In genomic region chr22:38455063-38455529, GRCh38 we compare ENCODE assay signal across 8 cellular contexts. TPM values are rescaled to one million over a fixed set of nuclear protein-coding genes. Genes with fewer than 3 reads are reported as not detected.
DNase-seq lines count a peak whose midpoint lies in the region; ATAC-seq, FAIRE-seq and TF ChIP-seq lines count a peak whose summit lies in the region.

Gene KCNJ4, minus strand, starts transcription at chr22:38455199. Its CDS starts 27,067 bp downstream, at chr22:38428132.

- peaks cover 5 to 10% of the 10 kb centered on the region in 2 experiments for H4K20me1 ChIP-seq in H1 (replicated peaks in 1 of 2; ENCODE audit: control insufficient read depth in 1 of 2, insufficient read depth in 2 of 2, low read length in 2 of 2)

- H3K23me2 ChIP-seq in H1 (ENCODE audit: low read depth, low read length), result peaks cover 17% of the 10 kb centered on the region; the same call in 1 of the 2 replicates

- no peak for TF ChIP-seq EP300 in H1 (IDR thresholded peaks at IDR 0.05; ENCODE audit: borderline replicate concordance in 1 of 2, low read depth in 2 of 2, low read length in 2 of 2)

- H3K4me3 Mint-ChIP-seq in natural killer cell treated with Interleukin-12 subunit alpha and Interleukin-12 subunit beta and Interleukin-15 and Interleukin-18, amount 100 ng/mL, for 72 hours, result peak within 1 kb of the TSS; percentile 23

- peak within 1 kb of the TSS; percentile 65 to 76 for H3K4me2 ChIP-seq in H1 (ENCODE audit: insufficient read depth in 1 of 2, low read depth in 2 of 2, low read length in 2 of 2)

- no peaks in the 10 kb centered on the region for H3K79me2 ChIP-seq in H1 (ENCODE audit: control insufficient read depth in 1 of 2, insufficient read depth in 2 of 2, low read length in 2 of 2)

- H3K27me3 ChIP-seq in AG04450 (ENCODE audit: control insufficient read depth, insufficient read depth, low read length) (peaks cover 73% of the 10 kb centered on the region), H1 (replicated peaks in 1 of 4; ENCODE audit: control insufficient read depth in 3 of 4, extremely low read depth in 1 of 4, insufficient read depth in 3 of 4, low read length in 3 of 4) (peaks cover 15 to 42% (median 40%) of the 10 kb centered on the region in 4 experiments)

- no peak within 1 kb of the TSS for H3K4ac ChIP-seq in H1 (replicated peaks; ENCODE audit: insufficient read length, low read depth, low read length)

- H3K79me1 ChIP-seq in H1 (ENCODE audit: low read depth, low read length), result no peaks in the 10 kb centered on the region

- no peak within 1 kb of the TSS for H2BK5ac ChIP-seq in H1 (ENCODE audit: low read depth, low read length)

- H3K4me3 ChIP-seq in AG04450 (ENCODE audit: low read depth, low read length), result peak within 1 kb of the TSS; percentile 37
- H3K4me3 ChIP-seq in H1 (ENCODE audit: extremely low read depth in 1 of 4, insufficient read depth in 2 of 4, low read depth in 3 of 4, low read length in 4 of 4), result peak within 1 kb of the TSS; percentile 40 to 89 (median 44)

- FAIRE-seq in H1 (lab: Jason Lieb, UNC), result no peak

- TF ChIP-seq POLR2A in H1 (IDR thresholded peaks at IDR 0.05; ENCODE audit: control extremely low read depth in 1 of 2, low read depth in 2 of 2, low read length in 2 of 2), result no peak

- H2BK15ac ChIP-seq in H1 (ENCODE audit: low read length), result no peak within 1 kb of the TSS; the same call in 1 of the 2 replicates

- H3K4me1 Mint-ChIP-seq in natural killer cell treated with Interleukin-12 subunit alpha and Interleukin-12 subunit beta and Interleukin-15 and Interleukin-18, amount 100 ng/mL, for 72 hours (ENCODE audit: low read depth in 2 of 2), result peaks cover 0 to 12% of the 10 kb centered on the region in 2 donors

- H3K27ac Mint-ChIP-seq in natural killer cell treated with Interleukin-12 subunit alpha and Interleukin-12 subunit beta and Interleukin-15 and Interleukin-18, amount 100 ng/mL, for 72 hours, result no peak within 1 kb of the TSS

- CTCF ChIA-PET in AG04450 (lab: Charles Lee) (no interaction called here), H1 (lab: Charles Lee; ENCODE audit: partially characterized antibody) (interaction anchor here (0.9 to 2.5 kb wide), 4 partner anchors 13 to 117 kb away, joined by 3 to 9 read pairs (median 5); no protein-coding TSS in a partner anchor)

- no peak within 1 kb of the TSS for H3K23ac ChIP-seq in H1 (ENCODE audit: insufficient read length)

- no peak for TF ChIP-seq CTCF in AG04450 (IDR thresholded peaks at IDR 0.05; ENCODE audit: low read depth, low read length)
- no peak for TF ChIP-seq CTCF in H1 (IDR thresholded peaks at IDR 0.05; ENCODE audit: control extremely low read depth in 1 of 3, insufficient read depth in 1 of 3, low read depth in 1 of 3, low read length in 3 of 3)

- POLR2A ChIA-PET in AG04450 (lab: Yijun Ruan, JAX), result no interaction called here
- POLR2A ChIA-PET in H1 (lab: Charles Lee; ENCODE audit: partially characterized antibody), result interaction anchor here (1.0 to 40.8 kb wide), 3 partner anchors 16 to 108 kb away, joined by 3 to 1102 read pairs (median 3); no protein-coding TSS in a partner anchor

- peaks cover 43 to 54% of the 10 kb centered on the region in 2 donors for H3K27me3 Mint-ChIP-seq in natural killer cell treated with Interleukin-12 subunit alpha and Interleukin-12 subunit beta and Interleukin-15 and Interleukin-18, amount 100 ng/mL, for 72 hours

- H3K9ac ChIP-seq in H1 (replicated peaks in 1 of 4; ENCODE audit: extremely low read depth in 1 of 4, low read depth in 3 of 4, low read length in 3 of 4), result no peak within 1 kb of the TSS

- no peak within 1 kb of the TSS; the same call in 1 of the 2 replicates for H2AFZ ChIP-seq in H1 (ENCODE audit: low read length)

- H2BK12ac ChIP-seq in H1 (ENCODE audit: low read depth, low read length), result peak within 1 kb of the TSS; percentile 68; the same call in 1 of the 2 replicates

- no peaks in the 10 kb centered on the region; a peak in 1 of 8 replicates for H3K36me3 ChIP-seq in H1 (ENCODE audit: control insufficient read depth in 2 of 4, insufficient read depth in 4 of 4, low read length in 3 of 4)

- no peaks in the 10 kb centered on the region for H3K36me3 Mint-ChIP-seq in natural killer cell treated with Interleukin-12 subunit alpha and Interleukin-12 subunit beta and Interleukin-15 and Interleukin-18, amount 100 ng/mL, for 72 hours

- no peak within 1 kb of the TSS for H4K5ac ChIP-seq in H1 (ENCODE audit: insufficient read length, low read depth, low read length)

- H3K9me3 ChIP-seq in AG04450 (ENCODE audit: control insufficient read depth, insufficient read depth, low read length) (no peaks in the 10 kb centered on the region; the same call in 1 of the 2 replicates), H1 (ENCODE audit: insufficient read depth in 2 of 2, low read depth in 1 of 2, low read length in 1 of 2) (no peaks in the 10 kb centered on the region)

- no peak for TF ChIP-seq RAD21 in H1 (IDR thresholded peaks at IDR 0.05 in 1 of 2, conservative IDR thresholded peaks at IDR 0.05 in 1 of 2; ENCODE audit: low read depth in 2 of 2, low read length in 2 of 2)

- peaks cover 0 to 18% (median 9%) of the 10 kb centered on the region in 4 experiments; a peak in 6 of 7 replicates for H3K4me1 ChIP-seq in H1 (replicated peaks in 1 of 4; ENCODE audit: control insufficient read depth in 3 of 4, insufficient read depth in 4 of 4, low read length in 3 of 4)

- no peak within 1 kb of the TSS for H4K91ac ChIP-seq in H1 (replicated peaks; ENCODE audit: insufficient read length, low read length)

- H3K27ac ChIP-seq in AG04450 (ENCODE audit: low read depth, low read length) (no peak within 1 kb of the TSS), H1 (ENCODE audit: low read depth, low read length) (no peak within 1 kb of the TSS)

- peak within 1 kb of the TSS; percentile 48 for H3K18ac ChIP-seq in H1 (ENCODE audit: extremely low read depth, low read length)

- H2BK20ac ChIP-seq in H1 (ENCODE audit: low read length), result no peak within 1 kb of the TSS

- no peak for ATAC-seq in natural killer cell treated with Interleukin-12 subunit alpha and Interleukin-12 subunit beta and Interleukin-15 and Interleukin-18, amount 100 ng/mL, for 72 hours
- no peak for ATAC-seq in GM21576 (IDR thresholded peaks at IDR 0.05; ENCODE audit: unreplicated experiment)

- DNase-seq in AG04450 (ENCODE audit: low read depth, low spot score) (no peak), NCI-H69 (lab: John Stamatoyannopoulos, UW) (peak; percentile 48), H1 (ENCODE audit: low read depth in 1 of 2, low spot score in 2 of 2) (no peak), epidermal melanocyte (ENCODE audit: insufficient read length, low spot score) (no peak)
- DNase-seq in natural killer cell treated with Interleukin-12 subunit alpha and Interleukin-12 subunit beta and Interleukin-15 and Interleukin-18, amount 100 ng/mL, for 72 hours (ENCODE audit: low spot score), result no peak
- DNase-seq in stimulated activated naive CD4-positive, alpha-beta T cell (lab: John Stamatoyannopoulos, UW), result no peak
- no peak for DNase-seq in activated CD4-positive, CD25-positive, alpha-beta regulatory T cell treated with anti-CD3 and anti-CD28 coated beads, Interleukin-2, amount 50 U/mL, for 72 hours

- H3K56ac ChIP-seq in H1 (replicated peaks; ENCODE audit: insufficient read length, low read depth, low read length), result no peak within 1 kb of the TSS

- no peak within 1 kb of the TSS for H3K14ac ChIP-seq in H1 (ENCODE audit: insufficient read length)

- H3K9me3 Mint-ChIP-seq in natural killer cell treated with Interleukin-12 subunit alpha and Interleukin-12 subunit beta and Interleukin-15 and Interleukin-18, amount 100 ng/mL, for 72 hours, result no peaks in the 10 kb centered on the region

- H2BK120ac ChIP-seq in H1 (replicated peaks; ENCODE audit: low read depth, low read length), result no peak within 1 kb of the TSS

- peak within 1 kb of the TSS; percentile 65; the same call in 1 of the 2 replicates for H2AK5ac ChIP-seq in H1 (ENCODE audit: low read depth, low read length)

- WGBS in H1 (ENCODE audit: extremely low coverage in 1 of 2, insufficient coverage in 1 of 2, insufficient read length in 1 of 2, insufficient replicate concordance in 2 of 2, low coverage in 1 of 2, low lambda C conversion rate in 2 of 2, missing lambda C conversion rate in 1 of 2), 2 experiments, result no CpG with 5 or more reads among the region's 78 CpGs

- 0 out of 2 replicates have a peak within 1 kb of the TSS, but pooled peaks have one; percentile 35 for H4K8ac ChIP-seq in H1 (ENCODE audit: extremely low read depth, insufficient read depth, low read length)

TF ChIP-seq in H1, 55 proteins besides CTCF, POLR2A, EP300 and RAD21:
- TF ChIP-seq EZH2 (IDR thresholded peaks at IDR 0.05; ENCODE audit: low read depth, low read length, severe bottlenecking) (peak; percentile 14), SUZ12 (IDR thresholded peaks at IDR 0.05; ENCODE audit: low read length) (0 out of 2 replicates have a peak, but pooled peaks have one; percentile 19), HDAC6 (IDR thresholded peaks at IDR 0.05; ENCODE audit: low read depth, low read length) (no peak), TAF7 (optimal IDR thresholded peaks at IDR 0.05; ENCODE audit: borderline replicate concordance, low read depth, low read length) (no peak), USF2 (IDR thresholded peaks at IDR 0.05; ENCODE audit: low read length) (no peak)

RNA-seq across cellular contexts. Expression of gene KCNJ4, which starts in this region (rescaled TPM):
- polyA plus RNA-seq in AG04450 (2011; rRNA removed) (not detected in 2 replicates), H1 (2011; rRNA removed) (1.4 TPM in 2 replicates)
- polyA minus RNA-seq in AG04450 (2011; rRNA and poly(A)+ RNA removed), result not detected in 2 replicates
- total RNA-seq in H1 (2021; fragmentation: NEBNext Ultra II Directional; extraction: Animal tissue kit (Norgen Biotek cat#: 25700)), result 2.2 and 2.3 TPM in 2 replicates
- polyA plus RNA-seq in H1 (2011; cell fraction: cytosol; rRNA removed), result 1.3 TPM
- polyA plus RNA-seq in H1 (2011; cell fraction: nucleus; rRNA removed), result 1.2 TPM
- 1.0 to 3.7 TPM (median 2.6 TPM) in 4 replicates for polyA plus RNA-seq in H1 (2012, experiment 1 of 2)
- polyA plus RNA-seq in H1 (2012, experiment 2 of 2), result 1.2 TPM
- polyA plus RNA-seq in H1 (2013, experiment 1 of 2), result 1.2 TPM
- 1.3 TPM for polyA plus RNA-seq in H1 (2013, experiment 2 of 2)
- polyA minus RNA-seq in H1 (2011; rRNA and poly(A)+ RNA removed), result 0.41 TPM in 2 replicates
- 1.8 TPM for polyA minus RNA-seq in H1 (2011; cell fraction: cytosol; rRNA and poly(A)+ RNA removed)
- not detected for polyA minus RNA-seq in H1 (2011; cell fraction: nucleus; rRNA and poly(A)+ RNA removed)
- total RNA-seq in natural killer cell treated with Interleukin-12 subunit alpha and Interleukin-12 subunit beta and Interleukin-15 and Interleukin-18, amount 100 ng/mL, for 72 hours, result not detected
